28 cellular contexts compared by ENCODE assay signal in the genomic region with DNA sequence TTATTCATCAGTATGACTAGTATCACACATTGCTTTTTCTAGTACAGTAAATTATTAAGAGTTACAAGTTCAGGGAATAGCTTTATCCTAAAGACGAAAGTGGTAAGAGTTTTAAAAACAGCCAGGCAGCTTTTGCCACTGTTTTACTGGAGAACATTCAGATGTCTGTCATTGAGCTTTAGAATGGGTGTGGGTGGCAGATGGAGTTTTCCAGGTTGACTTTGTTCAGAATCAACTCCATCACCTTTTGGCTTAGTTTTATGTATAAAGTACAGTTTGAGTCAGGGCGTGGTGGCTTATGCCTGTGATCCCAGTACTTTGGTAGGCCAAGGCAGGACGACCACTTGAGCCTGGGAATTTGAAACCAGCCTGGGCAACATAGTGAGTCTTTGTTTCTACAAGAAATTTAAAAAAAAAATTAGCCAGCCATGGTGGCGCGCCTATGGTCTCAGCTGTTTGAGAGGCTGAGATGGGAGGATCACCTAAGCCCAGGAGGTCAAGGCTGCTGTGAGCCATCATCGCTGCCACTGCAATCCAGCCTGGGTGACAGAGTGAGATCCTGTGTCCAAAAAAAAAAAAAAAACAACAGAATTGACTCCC.
"Had no signal": no experiment of that assay in that cellular context is flagged by ENCODE, and none has a peak within 500 bp of the region (broad histone marks: within the 10 kb centered on the region; RNA-seq: fewer than 3 reads in every experiment).

No MANE protein-coding gene starts in this region.

- ATAC-seq: mucosa of descending colon; naive thymus-derived CD8-positive, alpha-beta T cell; right cardiac atrium; stimulated activated naive B cell treated with anti-CD40 and anti-IgM and Interleukin-4, amounts not matched to agents 10 μg/mL and 1 μg/mL and 100 μg/mL, for 72 hours; stimulated activated naive CD8-positive, alpha-beta T cell treated with anti-CD3 and anti-CD28 coated beads, Interleukin-15, Interleukin-2, amounts not matched to agents 100 U/mL and 50 U/mL, for 24 hours had no signal

- H2AFZ ChIP-seq: hepatocyte, parathyroid adenoma had no signal

- H3K27me3 ChIP-seq: hepatocyte, neutrophil, stomach, testis, thyroid gland, transverse colon, upper lobe of left lung, vagina had no signal

- H3K4me3 Mint-ChIP-seq: memory B cell; naive thymus-derived CD8-positive, alpha-beta T cell; nephron; neural crest cell; stimulated activated naive B cell treated with anti-CD40 and anti-IgM and Interleukin-4, amounts not matched to agents 10 μg/mL and 1 μg/mL and 100 μg/mL, for 72 hours had no signal

- H3K27me3 Mint-ChIP-seq: memory B cell; naive thymus-derived CD8-positive, alpha-beta T cell; stimulated activated naive B cell treated with anti-CD40 and anti-IgM and Interleukin-4, amounts not matched to agents 10 μg/mL and 1 μg/mL and 100 μg/mL, for 72 hours had no signal

- H3K9ac ChIP-seq: parathyroid adenoma had no signal

- H3K9me3 ChIP-seq: left ventricle myocardium inferior, mucosa of descending colon, neutrophil, stomach, testis, thyroid gland, transverse colon, upper lobe of left lung, vagina had no signal

- H3K4me3 ChIP-seq: hepatocyte, left ventricle myocardium inferior, lung, mucosa of descending colon, skin epidermis, stomach, testis, thyroid gland, transverse colon, upper lobe of left lung, vagina had no signal

- H3K27ac ChIP-seq: hepatocyte, left ventricle myocardium inferior, neutrophil, parathyroid adenoma, skin epidermis, stomach, testis, thyroid gland, transverse colon, upper lobe of left lung, vagina had no signal

- H3K27ac Mint-ChIP-seq: memory B cell; nephron; stimulated activated naive B cell treated with anti-CD40 and anti-IgM and Interleukin-4, amounts not matched to agents 10 μg/mL and 1 μg/mL and 100 μg/mL, for 72 hours had no signal

- H3K9me3 Mint-ChIP-seq: memory B cell; naive thymus-derived CD8-positive, alpha-beta T cell; nephron; neural crest cell; stimulated activated naive B cell treated with anti-CD40 and anti-IgM and Interleukin-4, amounts not matched to agents 10 μg/mL and 1 μg/mL and 100 μg/mL, for 72 hours had no signal

- H3K79me2 ChIP-seq: parathyroid adenoma had no signal

- H3K4me1 ChIP-seq: stomach, testis, thyroid gland, transverse colon, vagina had no signal

- DNase-seq: islet precursor cell; left ventricle myocardium inferior; midbrain; mucosa of descending colon; naive thymus-derived CD8-positive, alpha-beta T cell; occipital lobe; retina; right cardiac atrium; stimulated activated CD4-positive, alpha-beta T cell treated with anti-CD3 and anti-CD28 coated beads, Interleukin-12 subunit alpha, Interleukin-12 subunit beta, amount 100 ng/mL, for 4 hours; stimulated activated CD4-positive, alpha-beta T cell treated with anti-CD3 and anti-CD28 coated beads, Interleukin-15, amount 100 ng/mL, for 24 hours; stimulated activated CD4-positive, alpha-beta T cell treated with anti-CD3 and anti-CD28 coated beads, Interleukin-2, amount 100 ng/mL, for 24 hours; stimulated activated CD4-positive, alpha-beta T cell treated with anti-CD3 and anti-CD28 coated beads, Interleukin-4, amount 100 ng/mL, for 1 hour; stimulated activated naive B cell treated with anti-CD40 and anti-IgM and Interleukin-4, amounts not matched to agents 10 μg/mL and 1 μg/mL and 100 μg/mL, for 72 hours; stimulated activated naive CD8-positive, alpha-beta T cell treated with anti-CD3 and anti-CD28 coated beads, Interleukin-15, Interleukin-2, amounts not matched to agents 100 U/mL and 50 U/mL, for 24 hours; stomach; testis; thyroid gland; transverse colon; upper lobe of left lung had no signal

- H3K4me1 Mint-ChIP-seq: memory B cell; naive thymus-derived CD8-positive, alpha-beta T cell; neural crest cell; stimulated activated naive B cell treated with anti-CD40 and anti-IgM and Interleukin-4, amounts not matched to agents 10 μg/mL and 1 μg/mL and 100 μg/mL, for 72 hours had no signal

- H3K4me2 ChIP-seq: hepatocyte had no signal
